13 cellular contexts compared by ENCODE assay signal in genomic region chr4:147754037-147754445, GRCh38. TPM values are rescaled to one million over a fixed set of nuclear protein-coding genes. Genes with fewer than 3 reads are reported as not detected.
DNase-seq lines count a peak whose midpoint lies in the region; ATAC-seq, FAIRE-seq and TF ChIP-seq lines count a peak whose summit lies in the region.
"Had no signal": no experiment of that assay in that cellular context is flagged by ENCODE, and none has a peak within 500 bp of the region (broad histone marks: within the 10 kb centered on the region; RNA-seq: fewer than 3 reads in every experiment).

No MANE protein-coding gene starts in this region.

- DNase-seq in AG08395 (ENCODE audit: low spot score) (peak; percentile 65), IMR-90 (peak; percentile 95), endothelial cell of umbilical vein (ENCODE audit: low read depth, low spot score) (peak; percentile 61), HT-29 (ENCODE audit: low spot score) (no peak), natural killer cell (no peak), Calu3 (no peak)
- DNase-seq in activated T-cell treated with anti-CD3 and anti-CD28 coated beads, Interleukin-2, amount 50 U/mL, for 24 hours: no peak
- DNase-seq: central memory CD4-positive, alpha-beta T cell; NCI-H526; T-helper 2 cell had no signal

- H3K9ac ChIP-seq in IMR-90 (ENCODE audit: low read depth, low read length) (no peak overlapping the region), endothelial cell of umbilical vein (replicated peaks; ENCODE audit: extremely low read depth, insufficient read depth, low read length) (no peak overlapping the region)

- H3K9me3 Mint-ChIP-seq in nephron: no peaks in the 10 kb centered on the region
- no peaks in the 10 kb centered on the region for H3K9me3 Mint-ChIP-seq in activated T-cell treated with anti-CD3 and anti-CD28 coated beads, Interleukin-2, amount 50 U/mL, for 24 hours
- no peaks in the 10 kb centered on the region for H3K9me3 Mint-ChIP-seq in natural killer cell
- H3K9me3 Mint-ChIP-seq in Calu3 (ENCODE audit: low read depth, unreplicated experiment): no peaks in the 10 kb centered on the region

- H3K4me3 ChIP-seq in IMR-90 (ENCODE audit: insufficient read depth, low read depth, low read length) (no peak overlapping the region), endothelial cell of umbilical vein (replicated peaks in 1 of 3; ENCODE audit: insufficient read depth in 1 of 3, low read depth in 1 of 3, low read length in 3 of 3) (no peak overlapping the region)

- ATAC-seq in IMR-90 (ENCODE audit: low read depth) (peak; percentile 88), natural killer cell (no peak)

- H3K9me1 ChIP-seq in IMR-90 (ENCODE audit: insufficient read depth, low read length) (peaks cover 13% of the 10 kb centered on the region), endothelial cell of umbilical vein (replicated peaks; ENCODE audit: control insufficient read depth, extremely low read depth, insufficient read depth, low read length) (no peaks in the 10 kb centered on the region)

- H3K27me3 Mint-ChIP-seq in nephron (ENCODE audit: low read depth) (no peaks in the 10 kb centered on the region), natural killer cell (ENCODE audit: low read depth in 2 of 2) (no peaks in the 10 kb centered on the region), Calu3 (ENCODE audit: unreplicated experiment) (no peaks in the 10 kb centered on the region)
- H3K27me3 Mint-ChIP-seq in activated T-cell treated with anti-CD3 and anti-CD28 coated beads, Interleukin-2, amount 50 U/mL, for 24 hours: no peaks in the 10 kb centered on the region

- peak overlapping the region; percentile 31; the same call in 1 of the 2 replicates for H4K5ac ChIP-seq in IMR-90 (ENCODE audit: low read depth, low read length)

- no peaks in the 10 kb centered on the region for H3K9me3 ChIP-seq in IMR-90 (ENCODE audit: control insufficient read depth, insufficient read depth, low read length)
- no peaks in the 10 kb centered on the region for H3K9me3 ChIP-seq in endothelial cell of umbilical vein (replicated peaks; ENCODE audit: control insufficient read depth, insufficient read depth, low read length)
- H3K9me3 ChIP-seq: neutrophil had no signal

- H2BK20ac ChIP-seq in IMR-90 (ENCODE audit: low read depth, low read length): peak overlapping the region; percentile 70

- H2BK15ac ChIP-seq in IMR-90 (ENCODE audit: low read depth, low read length): peak overlapping the region; percentile 7; the same call in 1 of the 3 replicates

- TF ChIP-seq RAD21 in IMR-90 (IDR thresholded peaks at IDR 0.05; ENCODE audit: low read length): peak; percentile 5; the same call in 1 of the 2 replicates

- H3K27ac Mint-ChIP-seq in nephron (peak overlapping the region in 2 of 3 experiments; percentile 42 to 48), natural killer cell (no peak overlapping the region), Calu3 (ENCODE audit: unreplicated experiment) (no peak overlapping the region)
- H3K27ac Mint-ChIP-seq in activated T-cell treated with anti-CD3 and anti-CD28 coated beads, Interleukin-2, amount 50 U/mL, for 24 hours: no peak overlapping the region
- H3K27ac Mint-ChIP-seq: CD14-positive monocyte had no signal

- no peak overlapping the region for H2AK9ac ChIP-seq in IMR-90 (replicated peaks; ENCODE audit: low read depth, low read length, poor library complexity)

- TF ChIP-seq POLR2A in IMR-90 (IDR thresholded peaks at IDR 0.05; ENCODE audit: low read depth, low read length) (no peak), endothelial cell of umbilical vein (IDR thresholded peaks at IDR 0.05; ENCODE audit: low read depth, low read length) (no peak)

- peak overlapping the region; percentile 66; the same call in 1 of the 2 replicates for H3K4me2 ChIP-seq in IMR-90 (ENCODE audit: low read depth, low read length)
- no peak overlapping the region for H3K4me2 ChIP-seq in endothelial cell of umbilical vein (ENCODE audit: insufficient read depth, low read length)

- POLR2A ChIA-PET in IMR-90 (lab: Charles Lee; ENCODE audit: unreplicated experiment): interaction anchor here (0.6 kb wide), 1 partner anchor 133 kb away, joined by 4 read pairs; no protein-coding TSS in a partner anchor
- POLR2A ChIA-PET in endothelial cell of umbilical vein (lab: Charles Lee): no interaction called here

- CTCF ChIA-PET in IMR-90 (lab: Yijun Ruan, JAX) (interaction anchor here (2.4 kb wide), 1 partner anchor 113 kb away, joined by 12 read pairs; no protein-coding TSS in a partner anchor), endothelial cell of umbilical vein (lab: Charles Lee) (interaction anchor here (1.2 to 3.6 kb wide), 5 partner anchors 9 to 112 kb away, joined by 3 to 24 read pairs (median 5); no protein-coding TSS in a partner anchor), Calu3 (lab: Charles Lee) (no interaction called here)

- no peak overlapping the region for H3K56ac ChIP-seq in IMR-90 (ENCODE audit: extremely low read depth, insufficient read depth, low read length)

- peaks cover 18 to 58% of the 10 kb centered on the region in 2 experiments for H3K79me1 ChIP-seq in IMR-90 (ENCODE audit: low read depth in 1 of 2, low read length in 2 of 2)

- H3K36me3 Mint-ChIP-seq in nephron (ENCODE audit: low read depth) (no peaks in the 10 kb centered on the region), natural killer cell (no peaks in the 10 kb centered on the region), Calu3 (ENCODE audit: insufficient read depth, unreplicated experiment) (no peaks in the 10 kb centered on the region)
- H3K36me3 Mint-ChIP-seq in activated T-cell treated with anti-CD3 and anti-CD28 coated beads, Interleukin-2, amount 50 U/mL, for 24 hours (ENCODE audit: low read depth): no peaks in the 10 kb centered on the region

- peak overlapping the region; percentile 22; the same call in 1 of the 2 replicates for H3K18ac ChIP-seq in IMR-90 (ENCODE audit: low read depth, low read length)

- H3K27ac ChIP-seq in IMR-90 (ENCODE audit: insufficient read depth, low read length) (peak overlapping the region; percentile 58; the same call in 1 of the 2 replicates), endothelial cell of umbilical vein (ENCODE audit: insufficient read depth, low read depth, low read length) (peak overlapping the region; percentile 7)
- H3K27ac ChIP-seq: neutrophil had no signal

- H3K4me3 Mint-ChIP-seq in nephron (no peak overlapping the region), natural killer cell (no peak overlapping the region), Calu3 (ENCODE audit: low read depth, unreplicated experiment) (no peak overlapping the region)
- no peak overlapping the region for H3K4me3 Mint-ChIP-seq in activated T-cell treated with anti-CD3 and anti-CD28 coated beads, Interleukin-2, amount 50 U/mL, for 24 hours
- H3K4me3 Mint-ChIP-seq: CD14-positive monocyte had no signal

- peak overlapping the region; percentile 46; the same call in 1 of the 2 replicates for H4K91ac ChIP-seq in IMR-90 (ENCODE audit: insufficient read depth, low read depth, low read length)

- H4K8ac ChIP-seq in IMR-90 (ENCODE audit: low read depth in 2 of 2, low read length in 2 of 2): peak overlapping the region in 1 of 2 experiments; percentile 78; a peak in 2 of 4 replicates

- FAIRE-seq in endothelial cell of umbilical vein (lab: Jason Lieb, UNC): peak; percentile 85

- 0 out of 2 replicates have a peak overlapping the region, but pooled peaks have one; percentile 53 for H3K14ac ChIP-seq in IMR-90 (replicated peaks; ENCODE audit: low read depth, low read length)

- H3K4me1 ChIP-seq in IMR-90 (ENCODE audit: control insufficient read depth, insufficient read depth, low read length) (peaks cover 21% of the 10 kb centered on the region), endothelial cell of umbilical vein (ENCODE audit: control insufficient read depth, extremely low read depth, insufficient read depth, low read length) (peaks cover 11% of the 10 kb centered on the region)

- intact Hi-C loops in IMR-90 (cut with micrococcal nuclease) (loop anchor here (2.0 kb wide), 2 partner anchors 13 to 21 kb away; partner anchors contain the start of gene ARHGAP10), endothelial cell of umbilical vein (cut with micrococcal nuclease) (no loop called here), natural killer cell (cut with micrococcal nuclease) (no loop called here), Calu3 (cut with micrococcal nuclease; ENCODE audit: unreplicated experiment) (no loop called here)

- H4K20me1 ChIP-seq in IMR-90 (ENCODE audit: insufficient read depth, low read length): peaks cover 23% of the 10 kb centered on the region
- H4K20me1 ChIP-seq in endothelial cell of umbilical vein (replicated peaks; ENCODE audit: control insufficient read depth, extremely low read depth, insufficient read depth, low read length): no peaks in the 10 kb centered on the region

- H2BK5ac ChIP-seq in IMR-90 (ENCODE audit: low read depth, low read length, poor library complexity, severe bottlenecking): peak overlapping the region; percentile 73

- peak overlapping the region; percentile 19; the same call in 1 of the 2 replicates for H3K4ac ChIP-seq in IMR-90 (ENCODE audit: low read depth, low read length)

- BruUV-seq in IMR-90 (replicated peaks; lab: Mats Ljungman, UMichigan) (no TSS peak), endothelial cell of umbilical vein (replicated peaks; lab: Mats Ljungman, UMichigan) (no TSS peak), Calu3 (replicated peaks; lab: Mats Ljungman, UMichigan) (no TSS peak)

- peak overlapping the region; percentile 13; the same call in 1 of the 2 replicates for H3K23ac ChIP-seq in IMR-90 (ENCODE audit: low read depth, low read length)

- H2BK120ac ChIP-seq in IMR-90 (ENCODE audit: low read depth, low read length): peak overlapping the region; percentile 67

- peak overlapping the region; percentile 29; the same call in 1 of the 2 replicates for H2AK5ac ChIP-seq in IMR-90 (ENCODE audit: low read depth, low read length)

- dilution Hi-C loops in IMR-90 (cut with HindIII; ENCODE audit: low sequenced_read_pairs, unreplicated experiment): no loop called here
- dilution Hi-C loops in endothelial cell of umbilical vein (cut with MboI; ENCODE audit: extremely low pct_ligation_motif_present, low sequenced_read_pairs): no loop called here

- H2AFZ ChIP-seq in IMR-90 (replicated peaks; ENCODE audit: low read length, poor library complexity) (no peak overlapping the region), endothelial cell of umbilical vein (ENCODE audit: low read depth, low read length) (no peak overlapping the region)

- WGBS in IMR-90 (ENCODE audit: extremely low coverage in 2 of 2, insufficient read length in 1 of 2), 2 experiments: no CpG with 5 or more reads among the region's 3 CpGs

- peaks cover 49% of the 10 kb centered on the region for H3K79me2 ChIP-seq in endothelial cell of umbilical vein (ENCODE audit: control insufficient read depth, insufficient read depth, low read length)

- peaks cover 35% of the 10 kb centered on the region for H3K4me1 Mint-ChIP-seq in nephron
- peaks cover 15% of the 10 kb centered on the region for H3K4me1 Mint-ChIP-seq in activated T-cell treated with anti-CD3 and anti-CD28 coated beads, Interleukin-2, amount 50 U/mL, for 24 hours (ENCODE audit: low read depth)
- peaks cover 16 to 30% of the 10 kb centered on the region in 2 donors for H3K4me1 Mint-ChIP-seq in natural killer cell
- H3K4me1 Mint-ChIP-seq in Calu3 (ENCODE audit: low read depth, unreplicated experiment): peaks cover 9% of the 10 kb centered on the region
- H3K4me1 Mint-ChIP-seq: CD14-positive monocyte had no signal

- TF ChIP-seq CTCF in IMR-90 (conservative IDR thresholded peaks at IDR 0.05; ENCODE audit: low read depth, low read length) (no peak), endothelial cell of umbilical vein (IDR thresholded peaks at IDR 0.05; ENCODE audit: extremely low read depth in 1 of 2, insufficient read depth in 1 of 2, low read depth in 1 of 2, low read length in 2 of 2) (no peak), nephron (IDR thresholded peaks at IDR 0.05; ENCODE audit: unreplicated experiment in 3 of 3) (no peak), natural killer cell (IDR thresholded peaks at IDR 0.05) (no peak), Calu3 (IDR thresholded peaks at IDR 0.05; ENCODE audit: unreplicated experiment) (no peak)

- H3K27me3 ChIP-seq in IMR-90 (ENCODE audit: control insufficient read depth, insufficient read depth, low read length) (no peaks in the 10 kb centered on the region), endothelial cell of umbilical vein (ENCODE audit: control insufficient read depth in 2 of 2, insufficient read depth in 2 of 2, low read length in 2 of 2) (no peaks in the 10 kb centered on the region)
- H3K27me3 ChIP-seq: neutrophil had no signal

- H3K36me3 ChIP-seq in IMR-90 (ENCODE audit: control insufficient read depth, insufficient read depth, low read length) (no peaks in the 10 kb centered on the region), endothelial cell of umbilical vein (ENCODE audit: control insufficient read depth in 2 of 2, extremely low read depth in 1 of 2, insufficient read depth in 2 of 2, low read length in 2 of 2) (no peaks in the 10 kb centered on the region)
- H3K36me3 ChIP-seq: neutrophil had no signal

- in situ Hi-C loops in IMR-90 (cut with MboI; ENCODE audit: low sequenced_read_pairs): no loop called here

RNA-seq across cellular contexts. Expression of gene ARHGAP10, which starts 22.2 kb away (rescaled TPM):
- 29.4 and 42.8 TPM in 2 replicates for total RNA-seq in IMR-90 (2012; rRNA removed)
- polyA plus RNA-seq in IMR-90 (2012; rRNA removed): 27.1 and 29.0 TPM in 2 replicates
- polyA plus RNA-seq in IMR-90 (2012; cell fraction: cytosol; rRNA removed): 24.2 and 25.1 TPM in 2 replicates
- polyA plus RNA-seq in IMR-90 (2012; cell fraction: nucleus; rRNA removed; ENCODE audit: low replicate concordance): 25.9 and 37.1 TPM in 2 replicates
- 36.7 and 39.1 TPM in 2 replicates for total RNA-seq in endothelial cell of umbilical vein
- 20.0 and 20.4 TPM in 2 replicates for polyA plus RNA-seq in endothelial cell of umbilical vein
- polyA plus RNA-seq in endothelial cell of umbilical vein (2011; cell fraction: cytosol; rRNA removed): 18.9 and 19.1 TPM in 2 replicates
- polyA plus RNA-seq in endothelial cell of umbilical vein (2011; cell fraction: nucleus; rRNA removed): 28.8 and 32.2 TPM in 2 replicates
- 15.7 and 17.2 TPM in 2 replicates for polyA plus RNA-seq in endothelial cell of umbilical vein (2012)
- polyA minus RNA-seq in endothelial cell of umbilical vein: 36.7 and 37.1 TPM in 2 replicates
- polyA minus RNA-seq in endothelial cell of umbilical vein (2011; cell fraction: cytosol; rRNA and poly(A)+ RNA removed): 4.8 TPM
- polyA minus RNA-seq in endothelial cell of umbilical vein (2011; cell fraction: nucleus; rRNA and poly(A)+ RNA removed): 94.0 and 110 TPM in 2 replicates
- total RNA-seq in HT-29 (2014; rRNA removed; shearing (Covaris generic)): 4.3 and 9.3 TPM in 2 replicates
- 10 to 100 TPM; 13.9 to 28.7 (median 23.2) TPM for total RNA-seq in natural killer cell
- 5.4 and 6.1 TPM in 2 replicates for total RNA-seq in Calu3 (2022)

Comparison
In these comparisons a context has a peak if more than half of its experiments do, and no peak if none do; other contexts are left out.
1. DNase-seq: peak in AG08395 (single experiment), IMR-90 (single experiment) and endothelial cell of umbilical vein (single experiment); none in HT-29 (single experiment), activated T-cell treated with anti-CD3 and anti-CD28 coated beads, Interleukin-2, amount 50 U/mL, for 24 hours (single experiment), natural killer cell (single experiment) and Calu3 (single experiment).
2. H3K27ac Mint-ChIP-seq: peak in nephron (2 of 3); none in activated T-cell treated with anti-CD3 and anti-CD28 coated beads, Interleukin-2, amount 50 U/mL, for 24 hours (single experiment), natural killer cell (0 of 2) and Calu3 (single experiment).